12 cellular contexts compared by ENCODE assay signal in genomic region chr21:33951276-33952178, GRCh38. TPM values are rescaled to one million over a fixed set of nuclear protein-coding genes. Genes with fewer than 3 reads are reported as not detected.
A peak's percentile ranks its signal among the peaks of the same experiment; 100 is the strongest.
DNase-seq lines count a peak whose midpoint lies in the region; ATAC-seq and TF ChIP-seq lines count a peak whose summit lies in the region.
"Had no signal": no experiment of that assay in that cellular context is flagged by ENCODE, and none has a peak within 500 bp of the region (broad histone marks: within the 10 kb centered on the region; RNA-seq: fewer than 3 reads in every experiment).

No MANE protein-coding gene starts in this region.

- in situ Hi-C loops in SK-MEL-5 (cut with HindIII; ENCODE audit: low pct_unique_long_range_greater_than_20kb, low sequenced_read_pairs) = no loop called here

- intact Hi-C loops in sciatic nerve (cut with DNase I) = no loop called here

- peak; percentile 17 for DNase-seq in SK-MEL-5 (ENCODE audit: low read depth, low spot score)
- peak; percentile 88 for DNase-seq in choroid plexus epithelial cell (ENCODE audit: low read depth)
- no peak for DNase-seq in sciatic nerve (ENCODE audit: low spot score)
- no peak for DNase-seq in GOT3 (lab: John Stamatoyannopoulos, UW)
- DNase-seq in NCI-H1694 (lab: John Stamatoyannopoulos, UW) = no peak
- no peak for DNase-seq in ecto neural progenitor cell (ENCODE audit: low spot score)
- DNase-seq: effector CD4-positive, alpha-beta T cell; H9; pancreas; SJCRH30 had no signal

- H3K4me3 ChIP-seq in GM08714 (ENCODE audit: low read length) = peak overlapping the region; percentile 9; the same call in 1 of the 2 replicates
- no peak overlapping the region for H3K4me3 ChIP-seq in choroid plexus epithelial cell (ENCODE audit: low read depth, low read length)
- H3K4me3 ChIP-seq: pancreas, SJCRH30 had no signal

- peak; percentile 33 for ATAC-seq in sciatic nerve
- no peak for ATAC-seq in HG02981 (IDR thresholded peaks at IDR 0.05; ENCODE audit: unreplicated experiment)
- ATAC-seq: pancreas had no signal

- no peak for TF ChIP-seq CTCF in choroid plexus epithelial cell (conservative IDR thresholded peaks at IDR 0.05; ENCODE audit: low read depth, low read length)

RNA-seq across cellular contexts. Expression of gene ATP5PO, which starts 35.9 kb away (rescaled TPM):
- total RNA-seq in SK-MEL-5 (2014; rRNA removed; shearing (Covaris generic)) = 248 and 278 TPM in 2 replicates
- polyA plus RNA-seq in SK-MEL-5 (2015; cell fraction: cytosol; rRNA removed) = 174 and 222 TPM in 2 replicates
- polyA plus RNA-seq in SK-MEL-5 (2015; cell fraction: nucleus; rRNA removed) = 47.2 and 59.7 TPM in 2 replicates
- 112 TPM for total RNA-seq in sciatic nerve

Comparison
In these comparisons a context has a peak if more than half of its experiments do, and no peak if none do; other contexts are left out.
1. DNase-seq: peak in SK-MEL-5 (single experiment) and choroid plexus epithelial cell (single experiment); none in sciatic nerve (single experiment), GOT3 (single experiment), NCI-H1694 (single experiment) and ecto neural progenitor cell (single experiment).